In genomic region chr1:202501281-202501680, GRCh38 we compare ENCODE assay signal across 8 cellular contexts.
DNase-seq lines count a peak whose midpoint lies in the region; ATAC-seq and TF ChIP-seq lines count a peak whose summit lies in the region.

No MANE protein-coding gene starts in this region.

- POLR2A ChIA-PET in AG04450 (lab: Yijun Ruan, JAX): no interaction called here

- H3K9me3 ChIP-seq in AG04450 (ENCODE audit: control insufficient read depth, insufficient read depth, low read length): no peaks in the 10 kb centered on the region

- CTCF ChIA-PET in AG04450 (lab: Charles Lee): interaction anchor here (0.7 to 4.5 kb wide), 11 partner anchors 37 to 219 kb away, joined by 3 to 38 read pairs (median 4); no protein-coding TSS in a partner anchor

- peak; percentile 58 for TF ChIP-seq CTCF in AG04450 (IDR thresholded peaks at IDR 0.05; ENCODE audit: low read depth, low read length)
- 0 out of 2 replicates have a peak, but pooled peaks have one; percentile 8 for TF ChIP-seq CTCF in GM12875 (IDR thresholded peaks at IDR 0.05; ENCODE audit: borderline replicate concordance, insufficient read depth, low read depth, low read length)
- TF ChIP-seq CTCF in fibroblast of mammary gland (conservative IDR thresholded peaks at IDR 0.05; ENCODE audit: control insufficient read depth, insufficient read depth, low read depth, low read length): peak; percentile 48

- no peak overlapping the region for H3K4me3 ChIP-seq in AG04450 (ENCODE audit: low read depth, low read length)
- H3K4me3 ChIP-seq in GM12875 (ENCODE audit: low read depth, low read length): no peak overlapping the region
- H3K4me3 ChIP-seq in fibroblast of mammary gland (ENCODE audit: control insufficient read depth, low read depth, low read length): no peak overlapping the region

- intact Hi-C loops in sciatic nerve (cut with DNase I): no loop called here

- DNase-seq in AG04450 (ENCODE audit: low read depth, low spot score) (no peak), OCI-M1 (lab: John Stamatoyannopoulos, UW) (peak; percentile 70), fibroblast of mammary gland (ENCODE audit: low read depth) (peak; percentile 52), sciatic nerve (ENCODE audit: low spot score) (no peak), OCI-M2 (lab: John Stamatoyannopoulos, UW; ENCODE audit: unreplicated experiment) (no peak)
- DNase-seq in activated CD4-positive, alpha-beta T cell treated with anti-CD3 and anti-CD28 coated beads for 4 hours: no peak

- H3K27me3 ChIP-seq in AG04450 (ENCODE audit: control insufficient read depth, insufficient read depth, low read length): no peaks in the 10 kb centered on the region

- ATAC-seq in sciatic nerve (peak; percentile 59), HG03175 (IDR thresholded peaks at IDR 0.05; ENCODE audit: unreplicated experiment) (no peak)

- H3K27ac ChIP-seq in AG04450 (ENCODE audit: low read depth, low read length): no peak overlapping the region

Comparison
In these comparisons a context has a peak if more than half of its experiments do, and no peak if none do; other contexts are left out.
1. DNase-seq: peak in OCI-M1 (single experiment) and fibroblast of mammary gland (single experiment); none in AG04450 (single experiment), sciatic nerve (single experiment), activated CD4-positive, alpha-beta T cell treated with anti-CD3 and anti-CD28 coated beads for 4 hours (0 of 2) and OCI-M2 (single experiment).
2. CTCF ChIP-seq: peak in every context shown above with its lines; median percentile 58 in AG04450; 48 in fibroblast of mammary gland; 8 in GM12875.